Comparison of ENCODE assay signal across 3 cellular contexts in genomic region chr1:17422461-17422860, GRCh38.
A peak's percentile ranks its signal among the peaks of the same experiment; 100 is the strongest.
TF ChIP-seq lines count a peak whose summit lies in the region.

No MANE protein-coding gene starts in this region.

TF ChIP-seq in GM23338, 12 proteins besides CTCF, POLR2A, EP300 and RAD21 (continues in another document):
- TF ChIP-seq REST (IDR thresholded peaks at IDR 0.05; ENCODE audit: unreplicated experiment): no peak
- no peak for TF ChIP-seq ZNF114 (CRISPR knock-in tag; IDR thresholded peaks at IDR 0.05)
- TF ChIP-seq NANOG (IDR thresholded peaks at IDR 0.05; ENCODE audit: borderline replicate concordance): no peak
- TF ChIP-seq CREB1 (CRISPR knock-in tag; IDR thresholded peaks at IDR 0.05; ENCODE audit: low read depth): no peak
- no peak for TF ChIP-seq EZH2 (IDR thresholded peaks at IDR 0.05; ENCODE audit: low read depth, unreplicated experiment)
- no peak for TF ChIP-seq EZH2phosphoT487 (IDR thresholded peaks at IDR 0.05; ENCODE audit: unreplicated experiment)
- TF ChIP-seq ZNF331 (CRISPR knock-in tag; IDR thresholded peaks at IDR 0.05; ENCODE audit: low read depth): no peak
- TF ChIP-seq STAT1 (IDR thresholded peaks at IDR 0.05; ENCODE audit: unreplicated experiment): no peak

TF ChIP-seq in IMR-90, 13 proteins besides CTCF, POLR2A, EP300 and RAD21:
- TF ChIP-seq MXI1 (IDR thresholded peaks at IDR 0.05; ENCODE audit: borderline replicate concordance, low read depth, low read length) (no peak), RCOR1 (IDR thresholded peaks at IDR 0.05; ENCODE audit: insufficient replicate concordance, low read length) (no peak), MAZ (IDR thresholded peaks at IDR 0.05; ENCODE audit: borderline replicate concordance, low read depth, low read length) (no peak), BHLHE40 (IDR thresholded peaks at IDR 0.05; ENCODE audit: low read depth, low read length) (no peak), CHD1 (IDR thresholded peaks at IDR 0.05; ENCODE audit: low read depth, low read length) (no peak), MAFK (IDR thresholded peaks at IDR 0.05; ENCODE audit: low read depth, low read length) (no peak), USF2 (IDR thresholded peaks at IDR 0.05; ENCODE audit: low read depth, low read length) (no peak), SMC3 (IDR thresholded peaks at IDR 0.05; ENCODE audit: low read depth, low read length) (no peak), RFX5 (IDR thresholded peaks at IDR 0.05; ENCODE audit: low read depth, low read length) (no peak), CEBPB (IDR thresholded peaks at IDR 0.05; ENCODE audit: low read depth, low read length) (no peak), FOS (IDR thresholded peaks at IDR 0.05; ENCODE audit: low read depth, low read length) (no peak)

TF ChIP-seq in GM12878, 131 proteins besides CTCF, POLR2A, EP300 and RAD21:
- no peak for TF ChIP-seq NRF1 (conservative IDR thresholded peaks at IDR 0.05; ENCODE audit: low read depth, low read length)
- TF ChIP-seq CREB1 (IDR thresholded peaks at IDR 0.05; ENCODE audit: low read depth): no peak
- peak; percentile 38; the same call in 1 of the 2 replicates for TF ChIP-seq POLR2AphosphoS5 (IDR thresholded peaks at IDR 0.05; ENCODE audit: low read length)
